32 cellular contexts compared by ENCODE assay signal in genomic region chr9:25702536-25702935, GRCh38. TPM values are rescaled to one million over a fixed set of nuclear protein-coding genes. Genes with fewer than 3 reads are reported as not detected.
"Had no signal": no experiment of that assay in that cellular context is flagged by ENCODE, and none has a peak within 500 bp of the region (broad histone marks: within the 10 kb centered on the region; RNA-seq: fewer than 3 reads in every experiment).

No MANE protein-coding gene starts in this region.

- H3K36me3 ChIP-seq: left lung, lower lobe of right lung, pancreas, prostate gland, stomach, thyroid gland, transverse colon, upper lobe of left lung, vagina had no signal

- H3K9me3 ChIP-seq: left lung, lower lobe of right lung, pancreas, prostate gland, stomach, testis, thyroid gland, transverse colon, upper lobe of left lung, vagina had no signal

- H3K4me3 ChIP-seq: left lung, lower lobe of right lung, pancreas, prostate gland, skin epidermis, stomach, testis, thyroid gland, transverse colon, upper lobe of left lung, vagina had no signal

- FAIRE-seq: islet of Langerhans, kidney, pancreas had no signal

- H3K27ac ChIP-seq: left lung, lower lobe of right lung, pancreas, prostate gland, skin epidermis, stomach, testis, thyroid gland, transverse colon, upper lobe of left lung, vagina had no signal

- DNase-seq: hippocampal formation; immature natural killer cell; kidney; left colon; left lung; lower lobe of right lung; mammary epithelial cell; mesenchymal stem cell; naive thymus-derived CD8-positive, alpha-beta T cell; nucleus accumbens; pancreas; posterior cingulate gyrus; retina; right cardiac atrium; stimulated activated CD4-positive, alpha-beta T cell treated with anti-CD3 and anti-CD28 coated beads, Interleukin-12 subunit alpha, Interleukin-12 subunit beta, amount 100 ng/mL, for 4 hours; stimulated activated CD4-positive, alpha-beta T cell treated with anti-CD3 and anti-CD28 coated beads, Interleukin-15, amount 100 ng/mL, for 24 hours; stimulated activated CD4-positive, alpha-beta T cell treated with anti-CD3 and anti-CD28 coated beads, Interleukin-2, amount 100 ng/mL, for 24 hours; stimulated activated CD4-positive, alpha-beta T cell treated with anti-CD3 and anti-CD28 coated beads, Interleukin-4, amount 100 ng/mL, for 24 hours; stimulated activated CD8-positive, alpha-beta memory T cell treated with anti-CD3 and anti-CD28 coated beads, Interleukin-4, amount 100 ng/mL, for 48 hours; stimulated activated naive CD4-positive, alpha-beta T cell treated with Interleukin-2 at 50 U/mL for 16 hours; stomach; testis; thyroid gland; transverse colon; upper lobe of left lung had no signal

- ATAC-seq: left colon; left lung; lower lobe of right lung; naive thymus-derived CD8-positive, alpha-beta T cell; pancreas; right cardiac atrium; sciatic nerve; stimulated activated memory B cell treated with anti-CD40 and anti-IgM and Interleukin-4, amounts not matched to agents 10 μg/mL and 1 μg/mL and 100 μg/mL, for 72 hours had no signal

- H3K4me1 ChIP-seq: left lung, lower lobe of right lung, pancreas, prostate gland, stomach, testis, thyroid gland, transverse colon, upper lobe of left lung, vagina had no signal

- H3K27me3 ChIP-seq: left lung, pancreas, stomach, testis, thyroid gland, transverse colon, upper lobe of left lung, vagina had no signal

RNA-seq across cellular contexts. Expression of gene TUSC1, which starts 24.3 kb away (rescaled TPM):
- total RNA-seq: neural crest cell had no signal
